In the genomic region with DNA sequence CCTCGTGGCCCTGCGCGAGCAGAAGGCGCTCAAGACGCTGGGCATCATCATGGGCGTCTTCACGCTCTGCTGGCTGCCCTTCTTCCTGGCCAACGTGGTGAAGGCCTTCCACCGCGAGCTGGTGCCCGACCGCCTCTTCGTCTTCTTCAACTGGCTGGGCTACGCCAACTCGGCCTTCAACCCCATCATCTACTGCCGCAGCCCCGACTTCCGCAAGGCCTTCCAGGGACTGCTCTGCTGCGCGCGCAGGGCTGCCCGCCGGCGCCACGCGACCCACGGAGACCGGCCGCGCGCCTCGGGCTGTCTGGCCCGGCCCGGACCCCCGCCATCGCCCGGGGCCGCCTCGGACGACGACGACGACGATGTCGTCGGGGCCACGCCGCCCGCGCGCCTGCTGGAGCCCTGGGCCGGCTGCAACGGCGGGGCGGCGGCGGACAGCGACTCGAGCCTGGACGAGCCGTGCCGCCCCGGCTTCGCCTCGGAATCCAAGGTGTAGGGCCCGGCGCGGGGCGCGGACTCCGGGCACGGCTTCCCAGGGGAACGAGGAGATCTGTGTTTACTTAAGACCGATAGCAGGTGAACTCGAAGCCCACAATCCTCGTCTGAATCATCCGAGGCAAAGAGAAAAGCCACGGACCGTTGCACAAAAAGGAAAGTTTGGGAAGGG, we compare ENCODE assay signal across 9 cellular contexts. TPM values are rescaled to one million over a fixed set of nuclear protein-coding genes. Genes with fewer than 3 reads are reported as not detected.
A peak's percentile ranks its signal among the peaks of the same experiment; 100 is the strongest.
DNase-seq lines count a peak whose midpoint lies in the region; ATAC-seq and TF ChIP-seq lines count a peak whose summit lies in the region.
"Had no signal": no experiment of that assay in that cellular context is flagged by ENCODE, and none has a peak within 500 bp of the region (broad histone marks: within the 10 kb centered on the region; RNA-seq: fewer than 3 reads in every experiment).

No MANE protein-coding gene starts in this region.

- TF ChIP-seq CTCF in psoas muscle (IDR thresholded peaks at IDR 0.05): no peak

- H3K4me1 Mint-ChIP-seq in activated CD4-positive, alpha-beta T cell treated with anti-CD3 and anti-CD28 coated beads, Interleukin-2, amount 10 ng/mL, durations not matched to agents 7 days and 5 days: peaks cover 18% of the 10 kb centered on the region

- H3K4me3 Mint-ChIP-seq in activated CD4-positive, alpha-beta T cell treated with anti-CD3 and anti-CD28 coated beads, Interleukin-2, amount 10 ng/mL, durations not matched to agents 7 days and 5 days: peak overlapping the region; percentile 32

- DNase-seq in activated CD8-positive, alpha-beta memory T cell treated with anti-CD3 and anti-CD28 coated beads for 24 hours: peak; percentile 66
- no peak for DNase-seq in activated CD8-positive, alpha-beta memory T cell treated with anti-CD3 and anti-CD28 coated beads, Interleukin-2, amount 50 U/mL, for 48 hours
- DNase-seq in activated CD4-positive, alpha-beta T cell treated with anti-CD3 and anti-CD28 coated beads, Interleukin-2, amount 10 ng/mL, durations not matched to agents 7 days and 5 days: no peak
- peak; percentile 33 for DNase-seq in glomerular visceral epithelial cell (ENCODE audit: extremely low spot score)
- DNase-seq in psoas muscle: peak; percentile 29 to 67
- no peak for DNase-seq in RKO (ENCODE audit: low spot score)
- no peak for DNase-seq in putamen (ENCODE audit: low spot score)
- DNase-seq in GM19240 (ENCODE audit: insufficient read length, low spot score): no peak

- H3K27me3 ChIP-seq in psoas muscle (ENCODE audit: insufficient read depth in 3 of 3, low read length in 2 of 3): peaks cover 0 to 75% (median 17%) of the 10 kb centered on the region in 3 donors

- CTCF ChIA-PET in activated CD4-positive, alpha-beta T cell treated with anti-CD3 and anti-CD28 coated beads, Interleukin-2, amount 10 ng/mL, durations not matched to agents 7 days and 5 days (lab: Charles Lee): no interaction called here

- intact Hi-C loops in psoas muscle (cut with DNase I): no loop called here

- H3K36me3 Mint-ChIP-seq in activated CD4-positive, alpha-beta T cell treated with anti-CD3 and anti-CD28 coated beads, Interleukin-2, amount 10 ng/mL, durations not matched to agents 7 days and 5 days (ENCODE audit: low read depth): peaks cover 3% of the 10 kb centered on the region

- H3K9me3 ChIP-seq in psoas muscle: no peaks in the 10 kb centered on the region

- POLR2A ChIA-PET in activated CD4-positive, alpha-beta T cell treated with anti-CD3 and anti-CD28 coated beads, Interleukin-2, amount 10 ng/mL, durations not matched to agents 7 days and 5 days (lab: Charles Lee): no interaction called here

- ATAC-seq in psoas muscle: peak in 1 of 4 donors; percentile 28

- H3K9me3 Mint-ChIP-seq in activated CD4-positive, alpha-beta T cell treated with anti-CD3 and anti-CD28 coated beads, Interleukin-2, amount 10 ng/mL, durations not matched to agents 7 days and 5 days: no peaks in the 10 kb centered on the region

- no peaks in the 10 kb centered on the region for H3K4me1 ChIP-seq in psoas muscle

- peaks cover 76% of the 10 kb centered on the region for H3K27me3 Mint-ChIP-seq in activated CD4-positive, alpha-beta T cell treated with anti-CD3 and anti-CD28 coated beads, Interleukin-2, amount 10 ng/mL, durations not matched to agents 7 days and 5 days

- no peak overlapping the region for H3K27ac ChIP-seq in psoas muscle

- H3K36me3 ChIP-seq in psoas muscle (ENCODE audit: insufficient read depth in 1 of 2, low read depth in 1 of 2): peaks cover 0 to 2% of the 10 kb centered on the region in 2 donors

- no peak overlapping the region for H3K27ac Mint-ChIP-seq in activated CD4-positive, alpha-beta T cell treated with anti-CD3 and anti-CD28 coated beads, Interleukin-2, amount 10 ng/mL, durations not matched to agents 7 days and 5 days

- WGBS in psoas muscle, 3 donors: 2 to 4% (median 3%) methylated on average over 51 to 79 of the region's 79 CpGs

- peak overlapping the region; percentile 41 for H3K4me3 ChIP-seq in psoas muscle

RNA-seq across cellular contexts. Expression of a gene that starts 1.5 kb away (rescaled TPM):
- total RNA-seq in activated CD4-positive, alpha-beta T cell treated with anti-CD3 and anti-CD28 coated beads, Interleukin-2, amount 10 ng/mL, durations not matched to agents 7 days and 5 days: not detected
- total RNA-seq in psoas muscle: under 1 TPM; 0.13 to 0.40 (median 0.29) TPM
- under 1 TPM in 2 of 3 donors, not detected in 1; 0.03 to 0.12 TPM for polyA plus RNA-seq in psoas muscle
- polyA plus RNA-seq: neural cell had no signal

Comparison
In these comparisons a context has a peak if more than half of its experiments do, and no peak if none do; other contexts are left out.
1. DNase-seq: peak in activated CD8-positive, alpha-beta memory T cell treated with anti-CD3 and anti-CD28 coated beads for 24 hours (single experiment), glomerular visceral epithelial cell (single experiment) and psoas muscle (2 of 2); none in activated CD8-positive, alpha-beta memory T cell treated with anti-CD3 and anti-CD28 coated beads, Interleukin-2, amount 50 U/mL, for 48 hours (single experiment), activated CD4-positive, alpha-beta T cell treated with anti-CD3 and anti-CD28 coated beads, Interleukin-2, amount 10 ng/mL, durations not matched to agents 7 days and 5 days (single experiment), RKO (single experiment), putamen (single experiment) and GM19240 (single experiment).